ENCODE assay signal across 18 cellular contexts in genomic region chr1:106055900-106056299, GRCh38.
"Had no signal": no experiment of that assay in that cellular context is flagged by ENCODE, and none has a peak within 500 bp of the region (broad histone marks: within the 10 kb centered on the region; RNA-seq: fewer than 3 reads in every experiment).

No MANE protein-coding gene starts in this region.

- H3K36me3 Mint-ChIP-seq: natural killer cell; stimulated activated memory B cell treated with anti-CD40 and anti-IgM and Interleukin-4, amounts not matched to agents 10 μg/mL and 1 μg/mL and 100 μg/mL, for 72 hours had no signal

- H3K4me3 Mint-ChIP-seq: activated CD8-positive, alpha-beta T cell treated with anti-CD3 and anti-CD28 coated beads for 36 hours; natural killer cell; stimulated activated memory B cell treated with anti-CD40 and anti-IgM and Interleukin-4, amounts not matched to agents 10 μg/mL and 1 μg/mL and 100 μg/mL, for 72 hours had no signal

- H3K27ac Mint-ChIP-seq: activated CD8-positive, alpha-beta T cell treated with anti-CD3 and anti-CD28 coated beads for 36 hours; natural killer cell; stimulated activated memory B cell treated with anti-CD40 and anti-IgM and Interleukin-4, amounts not matched to agents 10 μg/mL and 1 μg/mL and 100 μg/mL, for 72 hours had no signal

- ATAC-seq: activated CD8-positive, alpha-beta T cell treated with anti-CD3 and anti-CD28 coated beads for 36 hours; natural killer cell; sciatic nerve had no signal

- H3K36me3 ChIP-seq: prostate gland, spleen, transverse colon had no signal

- H3K4me1 Mint-ChIP-seq: natural killer cell had no signal

- H3K9me3 Mint-ChIP-seq: stimulated activated memory B cell treated with anti-CD40 and anti-IgM and Interleukin-4, amounts not matched to agents 10 μg/mL and 1 μg/mL and 100 μg/mL, for 72 hours had no signal

- H3K4me3 ChIP-seq: coronary artery, lung, prostate gland, spleen, transverse colon had no signal

- H3K9me3 ChIP-seq: prostate gland, transverse colon had no signal

- H3K4me1 ChIP-seq: prostate gland, spleen, transverse colon had no signal

- H3K27me3 ChIP-seq: spleen, transverse colon had no signal

- DNase-seq: activated CD4-positive, alpha-beta T cell treated with anti-CD3 and anti-CD28 coated beads for 4 hours; activated CD8-positive, alpha-beta memory T cell treated with anti-CD3 and anti-CD28 coated beads, Interleukin-2, amount 50 U/mL, for 4 hours; activated CD8-positive, alpha-beta T cell treated with anti-CD3 and anti-CD28 coated beads for 36 hours; activated naive CD4-positive, alpha-beta T cell; aorta; effector CD8-positive, alpha-beta T cell; kidney glomerular epithelial cell; natural killer cell; nucleus accumbens; spleen; stimulated activated CD4-positive, alpha-beta T cell treated with anti-CD3 and anti-CD28 coated beads, Interleukin-1b, Interleukin-23, amount 100 ng/mL, for 48 hours; transverse colon had no signal

- H3K27ac ChIP-seq: coronary artery, prostate gland, spleen, transverse colon, VCaP had no signal

- H3K27me3 Mint-ChIP-seq: activated CD8-positive, alpha-beta T cell treated with anti-CD3 and anti-CD28 coated beads for 36 hours; stimulated activated memory B cell treated with anti-CD40 and anti-IgM and Interleukin-4, amounts not matched to agents 10 μg/mL and 1 μg/mL and 100 μg/mL, for 72 hours had no signal
